ENCODE assay signal across 8 cellular contexts in the genomic region with DNA sequence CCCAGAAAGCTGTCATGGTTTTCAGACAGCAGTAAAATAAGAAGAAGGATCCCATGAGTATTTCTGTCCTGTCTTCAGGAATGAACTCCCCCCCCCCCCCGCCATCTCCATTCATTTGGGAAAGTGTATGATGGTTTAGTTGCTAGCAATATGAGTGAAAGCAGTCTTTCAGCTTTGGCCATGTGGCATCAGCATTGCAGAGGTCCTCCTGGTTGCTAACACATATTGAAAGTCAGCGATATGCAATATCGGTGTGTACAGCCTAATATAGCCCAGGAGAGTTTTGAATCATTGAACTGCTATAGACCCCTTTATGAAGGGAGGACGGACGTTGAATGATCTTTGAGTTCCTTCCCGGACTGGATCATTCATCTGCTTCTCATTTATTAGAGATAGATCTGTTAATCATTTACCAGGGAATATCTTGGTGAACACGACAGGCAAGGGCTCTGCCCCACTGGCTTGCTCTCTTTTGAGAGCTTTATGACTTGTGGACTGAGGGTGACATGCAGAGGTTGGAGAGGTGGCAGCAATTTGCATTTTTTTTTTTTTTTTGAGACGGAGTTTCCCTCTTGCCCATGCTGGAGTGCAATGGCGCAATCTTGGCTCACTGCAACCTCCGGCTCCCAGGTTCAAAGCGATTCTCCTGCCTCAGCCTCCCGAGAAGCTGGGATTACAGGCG. TPM values are rescaled to one million over a fixed set of nuclear protein-coding genes. Genes with fewer than 3 reads are reported as not detected.
DNase-seq lines count a peak whose midpoint lies in the region; ATAC-seq, FAIRE-seq and TF ChIP-seq lines count a peak whose summit lies in the region.

No MANE protein-coding gene starts in this region.

- FAIRE-seq in GM12891 (lab: Jason Lieb, UNC): no peak

- WGBS in suprapubic skin: 86% methylated on average over 13 of the region's 13 CpGs

- H3K9me3 ChIP-seq in suprapubic skin: no peaks in the 10 kb centered on the region

- no peak for ATAC-seq in activated T-cell treated with anti-CD3 and anti-CD28 coated beads, Interleukin-2, amount 50 U/mL, for 4 hours
- ATAC-seq in activated CD8-positive, alpha-beta T cell treated with anti-CD3 and anti-CD28 coated beads for 36 hours: no peak

- intact Hi-C loops in activated CD8-positive, alpha-beta T cell treated with anti-CD3 and anti-CD28 coated beads for 36 hours (cut with micrococcal nuclease): no loop called here

- peak overlapping the region; percentile 100 for H3K4me3 Mint-ChIP-seq in activated T-cell treated with anti-CD3 and anti-CD28 coated beads, Interleukin-2, amount 50 U/mL, for 4 hours
- peak overlapping the region; percentile 98 for H3K4me3 Mint-ChIP-seq in activated CD8-positive, alpha-beta T cell treated with anti-CD3 and anti-CD28 coated beads for 36 hours

- no peaks in the 10 kb centered on the region for H3K9me3 Mint-ChIP-seq in activated T-cell treated with anti-CD3 and anti-CD28 coated beads, Interleukin-2, amount 50 U/mL, for 4 hours
- H3K9me3 Mint-ChIP-seq in activated CD8-positive, alpha-beta T cell treated with anti-CD3 and anti-CD28 coated beads for 36 hours: peaks cover 6% of the 10 kb centered on the region

- no peak overlapping the region for H3K27ac ChIP-seq in suprapubic skin

- H3K27me3 Mint-ChIP-seq in activated T-cell treated with anti-CD3 and anti-CD28 coated beads, Interleukin-2, amount 50 U/mL, for 4 hours (ENCODE audit: low read depth): no peaks in the 10 kb centered on the region
- H3K27me3 Mint-ChIP-seq in activated CD8-positive, alpha-beta T cell treated with anti-CD3 and anti-CD28 coated beads for 36 hours: no peaks in the 10 kb centered on the region

- TF ChIP-seq CTCF in activated CD8-positive, alpha-beta T cell treated with anti-CD3 and anti-CD28 coated beads for 36 hours (IDR thresholded peaks at IDR 0.05): no peak
- no peak for TF ChIP-seq CTCF in suprapubic skin (IDR thresholded peaks at IDR 0.05)

- peaks cover 7% of the 10 kb centered on the region for H3K36me3 Mint-ChIP-seq in activated T-cell treated with anti-CD3 and anti-CD28 coated beads, Interleukin-2, amount 50 U/mL, for 4 hours (ENCODE audit: insufficient read depth)
- H3K36me3 Mint-ChIP-seq in activated CD8-positive, alpha-beta T cell treated with anti-CD3 and anti-CD28 coated beads for 36 hours (ENCODE audit: low read depth): peaks cover 28% of the 10 kb centered on the region

- peaks cover 27% of the 10 kb centered on the region for H3K4me1 Mint-ChIP-seq in activated T-cell treated with anti-CD3 and anti-CD28 coated beads, Interleukin-2, amount 50 U/mL, for 4 hours (ENCODE audit: low read depth)
- H3K4me1 Mint-ChIP-seq in activated CD8-positive, alpha-beta T cell treated with anti-CD3 and anti-CD28 coated beads for 36 hours (ENCODE audit: low read depth): peaks cover 24% of the 10 kb centered on the region

- CTCF ChIA-PET in activated CD8-positive, alpha-beta T cell treated with anti-CD3 and anti-CD28 coated beads for 36 hours (lab: Charles Lee): interaction anchor here (0.8 to 1.2 kb wide), 4 partner anchors 26 to 273 kb away, joined by 3 read pairs; a partner anchor contains a TSS

- H3K4me1 ChIP-seq in suprapubic skin: peaks cover 34% of the 10 kb centered on the region

- no peaks in the 10 kb centered on the region for H3K27me3 ChIP-seq in suprapubic skin

- H3K4me3 ChIP-seq in suprapubic skin: peak overlapping the region; percentile 98

- TF ChIP-seq POLR2A in suprapubic skin (IDR thresholded peaks at IDR 0.05) (no peak), GM12891 (IDR thresholded peaks at IDR 0.05; ENCODE audit: low read depth, low read length) (no peak)

- no peak for TF ChIP-seq EP300 in suprapubic skin (IDR thresholded peaks at IDR 0.05)

- POLR2A ChIA-PET in activated CD8-positive, alpha-beta T cell treated with anti-CD3 and anti-CD28 coated beads for 36 hours (lab: Charles Lee): interaction anchor here (1.0 to 2.6 kb wide), 12 partner anchors 8 to 113 kb away, joined by 3 to 9 read pairs (median 3); a partner anchor contains a TSS

- no peak for DNase-seq in activated T-cell treated with anti-CD3 and anti-CD28 coated beads, Interleukin-2, amount 50 U/mL, for 4 hours
- no peak for DNase-seq in activated T-cell treated with anti-CD3 and anti-CD28 coated beads, Interleukin-2, amount 50 U/mL, for 48 hours
- DNase-seq in activated CD8-positive, alpha-beta T cell treated with anti-CD3 and anti-CD28 coated beads for 36 hours: no peak
- DNase-seq in kidney tubule cell (ENCODE audit: low spot score) (peak; percentile 39), suprapubic skin (ENCODE audit: low spot score in 2 of 2) (no peak), NCI-H226 (no peak), GM12891 (ENCODE audit: insufficient read length, low spot score) (no peak)
- no peak for DNase-seq in activated CD4-positive, CD25-positive, alpha-beta regulatory T cell treated with anti-CD3 and anti-CD28 coated beads, Interleukin-2, amount 50 U/mL, for 72 hours

- H3K27ac Mint-ChIP-seq in activated CD8-positive, alpha-beta T cell treated with anti-CD3 and anti-CD28 coated beads for 36 hours: peak overlapping the region; percentile 24

- H3K36me3 ChIP-seq in suprapubic skin: peaks cover 13% of the 10 kb centered on the region

TF ChIP-seq in GM12891, 5 proteins besides CTCF, POLR2A, EP300 and RAD21:
- TF ChIP-seq TAF1 (IDR thresholded peaks at IDR 0.05; ENCODE audit: low read depth, low read length): no peak
- TF ChIP-seq SPI1 (IDR thresholded peaks at IDR 0.05; ENCODE audit: low read depth, low read length): no peak
- TF ChIP-seq PAX5 (IDR thresholded peaks at IDR 0.05; ENCODE audit: insufficient read depth, low read length, severe bottlenecking): no peak
- no peak for TF ChIP-seq POU2F2 (IDR thresholded peaks at IDR 0.05; ENCODE audit: low read depth, low read length)
- no peak for TF ChIP-seq POLR2AphosphoS5 (IDR thresholded peaks at IDR 0.05; ENCODE audit: low read depth, low read length)
TF ChIP-seq in GM12891: peak in this region for 0.

RNA-seq across cellular contexts. Expression of a gene that starts 25.2 kb away (rescaled TPM):
- total RNA-seq in activated T-cell treated with anti-CD3 and anti-CD28 coated beads, Interleukin-2, amount 50 U/mL, for 4 hours: 10 to 100 TPM; 50.1 to 53.5 (median 50.3) TPM
- total RNA-seq in activated CD8-positive, alpha-beta T cell treated with anti-CD3 and anti-CD28 coated beads for 36 hours: 10 to 100 TPM; 18.4 to 21.2 TPM
- total RNA-seq in suprapubic skin: 100 to 1,000 TPM in 2 of 4 donors, 10 to 100 TPM in 2; 89.3 to 107 (median 99.7) TPM
- polyA plus RNA-seq in GM12891 (2012; ENCODE audit: low read depth, missing spikeins): 22.5 TPM

RNA-seq across cellular contexts. Expression of a gene that starts 45.5 kb away (rescaled TPM):
- total RNA-seq in activated T-cell treated with anti-CD3 and anti-CD28 coated beads, Interleukin-2, amount 50 U/mL, for 4 hours: 1 to 10 TPM in 1 of 3 donors, under 1 TPM in 2; 0.47 to 1.2 (median 0.92) TPM
- total RNA-seq in activated CD8-positive, alpha-beta T cell treated with anti-CD3 and anti-CD28 coated beads for 36 hours: under 1 TPM; 0.52 to 0.96 TPM
- total RNA-seq in suprapubic skin: 1 to 10 TPM; 1.2 to 7.5 (median 4.5) TPM
- polyA plus RNA-seq in GM12891 (2012; ENCODE audit: low read depth, missing spikeins): 5.0 TPM

RNA-seq across cellular contexts. Expression of a gene that starts 50.7 kb away (rescaled TPM):
- total RNA-seq in activated T-cell treated with anti-CD3 and anti-CD28 coated beads, Interleukin-2, amount 50 U/mL, for 4 hours: under 1 TPM; 0.65 to 0.68 (median 0.66) TPM
- 1 to 10 TPM in 1 of 2 experiments, under 1 TPM in 1; 0.27 to 1.2 TPM for total RNA-seq in activated CD8-positive, alpha-beta T cell treated with anti-CD3 and anti-CD28 coated beads for 36 hours
- total RNA-seq in suprapubic skin: 1 to 10 TPM; 1.2 to 9.2 (median 4.6) TPM
- polyA plus RNA-seq in GM12891 (2012; ENCODE audit: low read depth, missing spikeins): 1.6 TPM

RNA-seq across cellular contexts. Expression of a gene that starts 55.1 kb away (rescaled TPM):
- 1 to 10 TPM; 2.5 to 3.0 (median 2.6) TPM for total RNA-seq in activated T-cell treated with anti-CD3 and anti-CD28 coated beads, Interleukin-2, amount 50 U/mL, for 4 hours
- total RNA-seq in activated CD8-positive, alpha-beta T cell treated with anti-CD3 and anti-CD28 coated beads for 36 hours: 1 to 10 TPM; 2.0 to 2.5 TPM
- 10 to 100 TPM in 2 of 4 donors, 1 to 10 TPM in 2; 3.6 to 29.3 (median 8.9) TPM for total RNA-seq in suprapubic skin
- polyA plus RNA-seq in GM12891 (2012; ENCODE audit: low read depth, missing spikeins): 0.67 TPM
